15 cellular contexts compared by ENCODE assay signal in genomic region chr16:87740909-87741424, GRCh38. TPM values are rescaled to one million over a fixed set of nuclear protein-coding genes. Genes with fewer than 3 reads are reported as not detected.
A peak's percentile ranks its signal among the peaks of the same experiment; 100 is the strongest.
DNase-seq lines count a peak whose midpoint lies in the region; ATAC-seq and TF ChIP-seq lines count a peak whose summit lies in the region.
"Had no signal": no experiment of that assay in that cellular context is flagged by ENCODE, and none has a peak within 500 bp of the region (broad histone marks: within the 10 kb centered on the region; RNA-seq: fewer than 3 reads in every experiment).

No MANE protein-coding gene starts in this region.

- ATAC-seq in Right ventricle myocardium inferior (peak; percentile 60), T-helper 17 cell (no peak)
- ATAC-seq: PC-3 had no signal

- intact Hi-C loops in Right ventricle myocardium inferior (cut with DNase I) = no loop called here
- intact Hi-C loops in esophagus squamous epithelium (cut with DNase I) = no loop called here

- no peak for TF ChIP-seq POLR2A in esophagus squamous epithelium (IDR thresholded peaks at IDR 0.05)

- H3K36me3 ChIP-seq in right atrium auricular region (peaks cover 22% of the 10 kb centered on the region), esophagus squamous epithelium (peaks cover 0 to 90% (median 6%) of the 10 kb centered on the region in 3 donors)

- H3K4me1 ChIP-seq in right atrium auricular region (peaks cover 0 to 15% of the 10 kb centered on the region in 2 donors), esophagus squamous epithelium (peaks cover 0 to 10% (median 0%) of the 10 kb centered on the region in 3 donors)

- H3K27me3 ChIP-seq in right atrium auricular region (no peaks in the 10 kb centered on the region), esophagus squamous epithelium (no peaks in the 10 kb centered on the region)

- peak overlapping the region in 1 of 2 donors; percentile 20 for H3K27ac ChIP-seq in right atrium auricular region
- no peak overlapping the region for H3K27ac ChIP-seq in esophagus squamous epithelium

- DNase-seq in Right ventricle myocardium inferior (ENCODE audit: missing footprints) (no peak), right atrium auricular region (ENCODE audit: low spot score) (no peak), brain pericyte (ENCODE audit: low read depth, low spot score) (peak; percentile 76), immature natural killer cell (no peak), GOT3 (lab: John Stamatoyannopoulos, UW) (no peak), T-helper 17 cell (no peak), esophagus squamous epithelium (lab: John Stamatoyannopoulos, UW) (no peak), mucosa of gallbladder (ENCODE audit: low spot score) (no peak)
- DNase-seq: activated CD4-positive, alpha-beta T cell treated with anti-CD3 and anti-CD28 coated beads for 4 hours; activated gamma-delta T cell; cerebellar nuclear complex; DMS79; erythroblast; MM.1S; PC-3 had no signal

- peaks cover 2 to 10% (median 3%) of the 10 kb centered on the region in 3 donors for H3K27me3 Mint-ChIP-seq in immature natural killer cell (ENCODE audit: low read depth in 3 of 3)
- H3K27me3 Mint-ChIP-seq in T-helper 17 cell = no peaks in the 10 kb centered on the region

- H3K36me3 Mint-ChIP-seq in immature natural killer cell (peaks cover 18 to 33% (median 24%) of the 10 kb centered on the region in 3 donors), T-helper 17 cell (ENCODE audit: low read depth) (peaks cover 3% of the 10 kb centered on the region)

- H3K9me3 Mint-ChIP-seq in immature natural killer cell = no peaks in the 10 kb centered on the region

- no peak overlapping the region for H3K4me3 ChIP-seq in right atrium auricular region
- no peak overlapping the region for H3K4me3 ChIP-seq in esophagus squamous epithelium

- H3K9me3 ChIP-seq in right atrium auricular region (no peaks in the 10 kb centered on the region), T-helper 17 cell (ENCODE audit: control insufficient read depth, low read length, poor library complexity, severe bottlenecking) (no peaks in the 10 kb centered on the region), esophagus squamous epithelium (no peaks in the 10 kb centered on the region)

- TF ChIP-seq CTCF in right atrium auricular region (IDR thresholded peaks at IDR 0.05) (no peak), esophagus squamous epithelium (IDR thresholded peaks at IDR 0.05) (no peak)

- peaks cover 29 to 44% of the 10 kb centered on the region in 2 donors for H3K4me1 Mint-ChIP-seq in immature natural killer cell
- H3K4me1 Mint-ChIP-seq in T-helper 17 cell = peaks cover 9% of the 10 kb centered on the region

- H3K27ac Mint-ChIP-seq in immature natural killer cell = peak overlapping the region in 5 of 6 donors; percentile 34 to 95 (median 72)
- H3K27ac Mint-ChIP-seq in T-helper 17 cell = no peak overlapping the region

- whole genome bisulfite sequencing in esophagus squamous epithelium, 2 donors = 89 to 91% methylated on average over 8 to 10 of the region's 11 CpGs

- peak overlapping the region in 3 of 5 donors; percentile 13 to 34 (median 33) for H3K4me3 Mint-ChIP-seq in immature natural killer cell
- no peak overlapping the region for H3K4me3 Mint-ChIP-seq in T-helper 17 cell

RNA-seq across cellular contexts. Expression of gene KLHDC4, which starts 24.8 kb away (rescaled TPM):
- 10.0 TPM for total RNA-seq in Right ventricle myocardium inferior
- total RNA-seq in right atrium auricular region = 10 to 100 TPM; 11.8 to 12.6 TPM
- polyA plus RNA-seq in immature natural killer cell = 10 to 100 TPM; 52.0 to 70.0 (median 61.0) TPM
- total RNA-seq in T-helper 17 cell = 10 to 100 TPM; 67.7 to 93.3 TPM
- total RNA-seq in esophagus squamous epithelium = 10 to 100 TPM; 16.2 to 29.4 (median 21.5) TPM
- total RNA-seq in mucosa of gallbladder = 31.8 TPM
